In genomic region chr17:8071496-8071895, GRCh38 we compare ENCODE assay signal across 1 cellular context.
TF ChIP-seq lines count a peak whose summit lies in the region.

No MANE protein-coding gene starts in this region.

TF ChIP-seq in IMR-90, 13 proteins besides CTCF, POLR2A, EP300 and RAD21:
- no peak for TF ChIP-seq FOS (IDR thresholded peaks at IDR 0.05; ENCODE audit: low read depth, low read length)
- no peak for TF ChIP-seq BHLHE40 (IDR thresholded peaks at IDR 0.05; ENCODE audit: low read depth, low read length)
- no peak for TF ChIP-seq RFX5 (IDR thresholded peaks at IDR 0.05; ENCODE audit: low read depth, low read length)
- no peak for TF ChIP-seq SMC3 (IDR thresholded peaks at IDR 0.05; ENCODE audit: low read depth, low read length)
- no peak for TF ChIP-seq RCOR1 (IDR thresholded peaks at IDR 0.05; ENCODE audit: insufficient replicate concordance, low read length)
- TF ChIP-seq, protein P1, sequence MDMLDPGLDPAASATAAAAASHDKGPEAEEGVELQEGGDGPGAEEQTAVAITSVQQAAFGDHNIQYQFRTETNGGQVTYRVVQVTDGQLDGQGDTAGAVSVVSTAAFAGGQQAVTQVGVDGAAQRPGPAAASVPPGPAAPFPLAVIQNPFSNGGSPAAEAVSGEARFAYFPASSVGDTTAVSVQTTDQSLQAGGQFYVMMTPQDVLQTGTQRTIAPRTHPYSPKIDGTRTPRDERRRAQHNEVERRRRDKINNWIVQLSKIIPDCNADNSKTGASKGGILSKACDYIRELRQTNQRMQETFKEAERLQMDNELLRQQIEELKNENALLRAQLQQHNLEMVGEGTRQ (IDR thresholded peaks at IDR 0.05; ENCODE audit: low read depth, low read length) = no peak
- TF ChIP-seq MXI1 (IDR thresholded peaks at IDR 0.05; ENCODE audit: borderline replicate concordance, low read depth, low read length) = no peak
- no peak for TF ChIP-seq MAZ (IDR thresholded peaks at IDR 0.05; ENCODE audit: borderline replicate concordance, low read depth, low read length)
- TF ChIP-seq CEBPB (IDR thresholded peaks at IDR 0.05; ENCODE audit: low read depth, low read length) = no peak
- no peak for TF ChIP-seq NFE2L2 (IDR thresholded peaks at IDR 0.05; ENCODE audit: low read depth, low read length)
- no peak for TF ChIP-seq MAFK (IDR thresholded peaks at IDR 0.05; ENCODE audit: low read depth, low read length)
- TF ChIP-seq ELK1 (IDR thresholded peaks at IDR 0.05; ENCODE audit: borderline replicate concordance, low read depth, low read length) = no peak
- TF ChIP-seq CHD1 (IDR thresholded peaks at IDR 0.05; ENCODE audit: low read depth, low read length) = no peak
